ENCODE assay signal across 23 cellular contexts in the genomic region with DNA sequence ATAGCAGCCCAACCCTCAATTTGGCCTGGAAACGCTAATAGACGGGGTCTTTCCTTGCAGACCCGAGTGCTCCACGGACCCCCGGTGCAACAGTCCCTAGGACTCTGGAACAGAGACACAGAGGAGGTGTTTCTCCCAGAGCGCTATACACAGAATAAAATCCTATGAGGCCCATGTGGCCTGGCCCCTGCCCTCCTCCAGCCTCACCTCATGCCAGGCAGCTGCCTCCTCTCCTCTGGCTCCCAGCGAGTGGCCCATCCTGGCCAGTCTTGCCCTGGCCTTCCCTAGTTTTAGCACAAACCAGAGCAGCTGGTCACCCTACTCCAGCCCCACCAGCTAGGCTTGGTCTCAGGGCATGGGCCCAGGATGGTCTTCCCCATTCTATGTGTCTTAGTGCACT.
"Had no signal": no experiment of that assay in that cellular context is flagged by ENCODE, and none has a peak within 500 bp of the region (broad histone marks: within the 10 kb centered on the region; RNA-seq: fewer than 3 reads in every experiment).

No MANE protein-coding gene starts in this region.

- H3K4me1 ChIP-seq: left lung, right lobe of liver, thyroid gland, vagina had no signal

- ATAC-seq: left cardiac atrium; left lung; naive thymus-derived CD4-positive, alpha-beta T cell; right lobe of liver had no signal

- H3K4me1 Mint-ChIP-seq: nephron had no signal

- H3K9me3 ChIP-seq: left lung, right lobe of liver, stomach, thyroid gland, vagina had no signal

- H3K36me3 Mint-ChIP-seq: naive thymus-derived CD4-positive, alpha-beta T cell; neural progenitor cell had no signal

- H2AFZ ChIP-seq: neural progenitor cell had no signal

- DNase-seq: cortex of kidney; hypothalamus; left cardiac atrium; left lung; mammary epithelial cell; mesendoderm; midbrain; naive thymus-derived CD4-positive, alpha-beta T cell; nucleus accumbens; small intestine; stimulated activated CD4-positive, alpha-beta T cell treated with anti-CD3 and anti-CD28 coated beads, Interleukin-12 subunit alpha, Interleukin-12 subunit beta, amount 100 ng/mL, for 4 hours; stimulated activated CD4-positive, alpha-beta T cell treated with anti-CD3 and anti-CD28 coated beads, Interleukin-1b, Interleukin-23, amount 100 ng/mL, for 48 hours; stimulated activated CD4-positive, alpha-beta T cell treated with anti-CD3 and anti-CD28 coated beads, Interleukin-4, amount 100 ng/mL, for 1 hour; stimulated activated CD8-positive, alpha-beta memory T cell treated with anti-CD3 and anti-CD28 coated beads, Interleukin-4, amount 100 ng/mL, for 48 hours; stimulated activated naive CD4-positive, alpha-beta T cell treated with Interleukin-2 at 50 U/mL for 16 hours; stomach; thyroid gland; trophoblast cell had no signal

- H3K4me3 Mint-ChIP-seq: naive thymus-derived CD4-positive, alpha-beta T cell; nephron; neural progenitor cell had no signal

- H3K4me3 ChIP-seq: left lung, neural progenitor cell, right lobe of liver, stomach, thyroid gland, vagina had no signal

- H3K9me3 Mint-ChIP-seq: nephron, neural progenitor cell had no signal

- H3K36me3 ChIP-seq: left lung, neural progenitor cell, right lobe of liver, stomach, thyroid gland, vagina had no signal

- FAIRE-seq: frontal cortex, small intestine had no signal

- H3K9ac ChIP-seq: neural progenitor cell had no signal

- H3K27ac ChIP-seq: left lung, right lobe of liver, thyroid gland, vagina had no signal

- H3K27me3 ChIP-seq: neural progenitor cell, right lobe of liver, thyroid gland, vagina had no signal

- H3K27ac Mint-ChIP-seq: naive thymus-derived CD4-positive, alpha-beta T cell; neural progenitor cell had no signal
